In the genomic region with DNA sequence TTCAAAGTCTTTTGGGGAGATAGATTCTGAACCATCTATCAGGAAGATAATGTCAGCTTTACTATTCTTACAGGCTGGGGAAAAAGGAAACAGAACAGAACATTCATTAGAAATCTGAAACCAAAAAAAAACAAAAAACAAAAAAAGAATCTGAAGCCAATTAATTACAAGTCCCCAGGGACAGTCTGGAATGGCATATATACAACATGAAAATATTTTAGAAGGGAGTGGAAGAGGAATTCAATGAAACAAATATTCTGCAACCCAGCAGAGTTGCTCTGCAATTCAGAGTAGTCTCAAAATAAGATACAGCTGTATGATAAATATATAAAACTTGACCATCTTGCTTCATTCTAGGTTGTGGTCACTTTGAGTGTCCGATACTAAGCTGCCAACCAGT, we compare ENCODE assay signal across 22 cellular contexts. TPM values are rescaled to one million over a fixed set of nuclear protein-coding genes. Genes with fewer than 3 reads are reported as not detected.
DNase-seq lines count a peak whose midpoint lies in the region; ATAC-seq, FAIRE-seq and TF ChIP-seq lines count a peak whose summit lies in the region.
"Had no signal": no experiment of that assay in that cellular context is flagged by ENCODE, and none has a peak within 500 bp of the region (broad histone marks: within the 10 kb centered on the region; RNA-seq: fewer than 3 reads in every experiment).

No MANE protein-coding gene starts in this region.

- no peaks in the 10 kb centered on the region for H3K9me3 ChIP-seq in adipocyte (ENCODE audit: control insufficient read depth, low read length)
- H3K9me3 ChIP-seq: BE2C had no signal

- no peak for FAIRE-seq in GM12891 (lab: Jason Lieb, UNC)
- FAIRE-seq: H54, RCC 7860 had no signal

- ATAC-seq in sciatic nerve: peak; percentile 48
- ATAC-seq in HG03135 (IDR thresholded peaks at IDR 0.05; ENCODE audit: unreplicated experiment): no peak
- ATAC-seq in HG03469 (IDR thresholded peaks at IDR 0.05; ENCODE audit: unreplicated experiment): no peak
- ATAC-seq: Right ventricle myocardium inferior had no signal

- H3K9ac ChIP-seq in adipocyte (ENCODE audit: low read length): no peak overlapping the region
- H3K9ac ChIP-seq: KMS-11 had no signal

- H3K4me3 ChIP-seq in adipocyte (ENCODE audit: low read length): no peak overlapping the region
- no peak overlapping the region for H3K4me3 ChIP-seq in fibroblast of the aortic adventitia (ENCODE audit: low read depth, low read length)

- no peaks in the 10 kb centered on the region for H3K36me3 ChIP-seq in adipocyte (ENCODE audit: control insufficient read depth, insufficient read depth, low read length, severe bottlenecking)
- H3K36me3 ChIP-seq: BE2C had no signal

- intact Hi-C loops in sciatic nerve (cut with DNase I): no loop called here

- DNase-seq in AG20443 (ENCODE audit: low spot score) (peak; percentile 45), adipocyte (ENCODE audit: low read depth) (peak; percentile 87), fibroblast of the aortic adventitia (ENCODE audit: low read depth) (peak; percentile 4), sciatic nerve (ENCODE audit: low spot score) (no peak), AML-193 (lab: John Stamatoyannopoulos, UW) (no peak), GM12891 (ENCODE audit: insufficient read length, low spot score) (no peak)
- DNase-seq: BE2C; CD4-positive, alpha-beta memory T cell; DMS153; EL; HFFc6; MV-4-11; NCI-H187; NCI-H2107; NCI-H510A; NCI-H748 treated with DMSO at 0.1 percent for 48 hours had no signal

- TF ChIP-seq POLR2A in GM12891 (IDR thresholded peaks at IDR 0.05; ENCODE audit: low read depth, low read length): no peak

- no peaks in the 10 kb centered on the region for H3K4me1 ChIP-seq in adipocyte (ENCODE audit: control insufficient read depth, insufficient read depth, low read length)
- H3K4me1 ChIP-seq: BE2C had no signal

- no peak for TF ChIP-seq CTCF in fibroblast of the aortic adventitia (IDR thresholded peaks at IDR 0.05; ENCODE audit: insufficient read depth, low read length)

- no peaks in the 10 kb centered on the region for H3K27me3 ChIP-seq in adipocyte (replicated peaks; ENCODE audit: control insufficient read depth, insufficient read depth, low read length)
- H3K27me3 ChIP-seq: BE2C had no signal

TF ChIP-seq in GM12891, 5 proteins besides CTCF, POLR2A, EP300 and RAD21:
- TF ChIP-seq TAF1 (IDR thresholded peaks at IDR 0.05; ENCODE audit: low read depth, low read length) (no peak), POU2F2 (IDR thresholded peaks at IDR 0.05; ENCODE audit: low read depth, low read length) (no peak), POLR2AphosphoS5 (IDR thresholded peaks at IDR 0.05; ENCODE audit: low read depth, low read length) (no peak), SPI1 (IDR thresholded peaks at IDR 0.05; ENCODE audit: low read depth, low read length) (no peak), PAX5 (IDR thresholded peaks at IDR 0.05; ENCODE audit: insufficient read depth, low read length, severe bottlenecking) (no peak)

RNA-seq across cellular contexts. Expression of a gene that starts 41.7 kb away (rescaled TPM):
- total RNA-seq in fibroblast of the aortic adventitia (ENCODE audit: low replicate concordance) (36.3 and 47.3 TPM in 2 replicates), sciatic nerve (68.4 TPM)
- 7.5 TPM for polyA plus RNA-seq in GM12891 (2012; ENCODE audit: low read depth, missing spikeins)

Comparison
In these comparisons a context has a peak if more than half of its experiments do, and no peak if none do; other contexts are left out.
1. DNase-seq: peak in AG20443 (single experiment), adipocyte (single experiment) and fibroblast of the aortic adventitia (single experiment); none in sciatic nerve (single experiment), AML-193 (0 of 2) and GM12891 (single experiment).